In genomic region chr14:30569216-30569902, GRCh38 we compare ENCODE assay signal across 22 cellular contexts. TPM values are rescaled to one million over a fixed set of nuclear protein-coding genes. Genes with fewer than 3 reads are reported as not detected.
DNase-seq lines count a peak whose midpoint lies in the region; ATAC-seq and TF ChIP-seq lines count a peak whose summit lies in the region.
"Had no signal": no experiment of that assay in that cellular context is flagged by ENCODE, and none has a peak within 500 bp of the region (broad histone marks: within the 10 kb centered on the region; RNA-seq: fewer than 3 reads in every experiment).

No MANE protein-coding gene starts in this region.

- no peaks in the 10 kb centered on the region for H3K36me3 ChIP-seq in CD8-positive, alpha-beta T cell (ENCODE audit: insufficient read depth, low read length)
- H3K36me3 ChIP-seq in HEK293 (ENCODE audit: control insufficient read depth in 2 of 2, insufficient read depth in 1 of 2, low read length in 2 of 2) (no peaks in the 10 kb centered on the region; a peak in 1 of 3 replicates), SU-DHL-6 (ENCODE audit: low read length) (peaks cover 9% of the 10 kb centered on the region; the same call in 1 of the 2 replicates), iPS-20b (ENCODE audit: insufficient read depth, low read depth, low read length) (no peaks in the 10 kb centered on the region), esophagus squamous epithelium (no peaks in the 10 kb centered on the region)
- H3K36me3 ChIP-seq: thyroid gland had no signal

- peaks cover 32% of the 10 kb centered on the region for H3K4me1 ChIP-seq in CD8-positive, alpha-beta T cell (ENCODE audit: insufficient read depth, low read length)
- H3K4me1 ChIP-seq in HEK293 (ENCODE audit: control insufficient read depth, insufficient read depth, low read length) (peaks cover 13% of the 10 kb centered on the region), iPS-20b (ENCODE audit: insufficient read depth, low read length) (peaks cover 36% of the 10 kb centered on the region), esophagus squamous epithelium (peaks cover 0 to 11% (median 3%) of the 10 kb centered on the region in 3 donors)
- H3K4me1 ChIP-seq: thyroid gland had no signal

- CTCF ChIA-PET in CD8-positive, alpha-beta T cell (lab: Charles Lee), result no interaction called here
- CTCF ChIA-PET in HEK293 (lab: Yijun Ruan, JAX), result no interaction called here

- 0 out of 2 replicates have a peak, but pooled peaks cover 5% of the 10 kb centered on the region for H3F3A ChIP-seq in SU-DHL-6 (ENCODE audit: insufficient read depth)

- H3K9ac ChIP-seq in SU-DHL-6 (ENCODE audit: low read length) (no peak overlapping the region), iPS-20b (ENCODE audit: low read depth, low read length) (peak overlapping the region; percentile 19; the same call in 1 of the 2 replicates)

- no peaks in the 10 kb centered on the region for H3K9me2 ChIP-seq in SU-DHL-6 (replicated peaks; ENCODE audit: insufficient read depth, low read length)

- no peak overlapping the region for H3K4me3 ChIP-seq in CD8-positive, alpha-beta T cell (ENCODE audit: low read depth, low read length)
- H3K4me3 ChIP-seq in HEK293 (ENCODE audit: low read depth, low read length) (no peak overlapping the region), SU-DHL-6 (ENCODE audit: insufficient read depth, low read length, poor library complexity, severe bottlenecking) (no peak overlapping the region), iPS-20b (ENCODE audit: low read length) (no peak overlapping the region), esophagus squamous epithelium (no peak overlapping the region)
- H3K4me3 ChIP-seq: dorsolateral prefrontal cortex, thyroid gland had no signal

- H4K20me1 ChIP-seq in SU-DHL-6 (ENCODE audit: low read depth, low read length), result peaks cover 27% of the 10 kb centered on the region

- no peaks in the 10 kb centered on the region for H3K9me3 ChIP-seq in CD8-positive, alpha-beta T cell (ENCODE audit: low read length)
- H3K9me3 ChIP-seq in HEK293 (ENCODE audit: control insufficient read depth, insufficient read depth, low read depth, low read length) (no peaks in the 10 kb centered on the region), SU-DHL-6 (ENCODE audit: insufficient read depth, low read length) (no peaks in the 10 kb centered on the region), iPS-20b (ENCODE audit: insufficient read depth, low read depth, low read length) (no peaks in the 10 kb centered on the region), esophagus squamous epithelium (no peaks in the 10 kb centered on the region)
- H3K9me3 ChIP-seq: thyroid gland had no signal

- H3K27me3 ChIP-seq in CD8-positive, alpha-beta T cell (ENCODE audit: insufficient read depth, low read length), result no peaks in the 10 kb centered on the region
- H3K27me3 ChIP-seq in SU-DHL-6 (ENCODE audit: low read length) (no peaks in the 10 kb centered on the region), iPS-20b (ENCODE audit: insufficient read depth, low read length) (no peaks in the 10 kb centered on the region), esophagus squamous epithelium (no peaks in the 10 kb centered on the region)
- H3K27me3 ChIP-seq: dorsolateral prefrontal cortex, thyroid gland had no signal

- POLR2A ChIA-PET in CD8-positive, alpha-beta T cell (lab: Charles Lee), result no interaction called here
- POLR2A ChIA-PET in HEK293 (lab: Yijun Ruan, JAX), result no interaction called here

- DNase-seq in CD8-positive, alpha-beta T cell, result no peak
- no peak for DNase-seq in esophagus squamous epithelium (lab: John Stamatoyannopoulos, UW)
- DNase-seq in NCI-H2029 treated with DMSO at 0.1 percent for 48 hours (lab: John Stamatoyannopoulos, UW), result no peak
- no peak for DNase-seq in stimulated activated CD8-positive, alpha-beta memory T cell treated with anti-CD3 and anti-CD28 coated beads, Interleukin-4, amount 100 ng/mL, for 48 hours
- DNase-seq: activated CD4-positive, alpha-beta T cell treated with anti-CD3 and anti-CD28 coated beads for 48 hours; activated CD8-positive, alpha-beta memory T cell treated with anti-CD3 and anti-CD28 coated beads, Interleukin-2, amount 50 U/mL, for 4 hours; caudate nucleus; CD4-positive, CD25-positive, alpha-beta regulatory T cell; DMS79 treated with DMSO at 0.1 percent for 48 hours; dorsolateral prefrontal cortex; NCI-H1417 treated with DMSO at 0.1 percent for 48 hours; NCI-H2171 treated with DMSO at 0.1 percent for 48 hours; retina; stimulated activated CD4-positive, alpha-beta T cell treated with anti-CD3 and anti-CD28 coated beads, Interleukin-15, amount 100 ng/mL, for 24 hours; SW 1271; thyroid gland had no signal

- H3K4me1 Mint-ChIP-seq in CD8-positive, alpha-beta T cell (ENCODE audit: low read depth), result peaks cover 83% of the 10 kb centered on the region

- peaks cover 100% of the 10 kb centered on the region for H3K79me2 ChIP-seq in SU-DHL-6 (ENCODE audit: insufficient read depth, low read length)

- peak overlapping the region; percentile 6 for H3K4me2 ChIP-seq in SU-DHL-6 (ENCODE audit: low read depth, low read length, poor library complexity, severe bottlenecking)

- ATAC-seq in CD8-positive, alpha-beta T cell, result no peak
- no peak for ATAC-seq in GM21367 (IDR thresholded peaks at IDR 0.05; ENCODE audit: unreplicated experiment)
- ATAC-seq: stimulated activated memory B cell treated with anti-CD40 and anti-IgM and Interleukin-4, amounts not matched to agents 10 μg/mL and 1 μg/mL and 100 μg/mL, for 72 hours had no signal

- H3K9me3 Mint-ChIP-seq in CD8-positive, alpha-beta T cell, result no peaks in the 10 kb centered on the region
- H3K9me3 Mint-ChIP-seq: CD4-positive, CD25-positive, alpha-beta regulatory T cell; stimulated activated memory B cell treated with anti-CD40 and anti-IgM and Interleukin-4, amounts not matched to agents 10 μg/mL and 1 μg/mL and 100 μg/mL, for 72 hours had no signal

- TF ChIP-seq POLR2A in esophagus squamous epithelium (IDR thresholded peaks at IDR 0.05), result no peak

- H3K36me3 Mint-ChIP-seq in CD8-positive, alpha-beta T cell, result peaks cover 11% of the 10 kb centered on the region

- no peak overlapping the region for H3K4me3 Mint-ChIP-seq in CD8-positive, alpha-beta T cell
- H3K4me3 Mint-ChIP-seq: neural crest cell; stimulated activated memory B cell treated with anti-CD40 and anti-IgM and Interleukin-4, amounts not matched to agents 10 μg/mL and 1 μg/mL and 100 μg/mL, for 72 hours had no signal

- intact Hi-C loops in CD8-positive, alpha-beta T cell (cut with DNase I, micrococcal nuclease), result no loop called here
- intact Hi-C loops in esophagus squamous epithelium (cut with DNase I), result no loop called here

- no peak for TF ChIP-seq CTCF in CD8-positive, alpha-beta T cell (IDR thresholded peaks at IDR 0.05)
- TF ChIP-seq CTCF in HEK293 (tag by site-specific recombination; IDR thresholded peaks at IDR 0.05) (no peak), SU-DHL-6 (IDR thresholded peaks at IDR 0.05; ENCODE audit: insufficient read depth, low read length, poor library complexity, severe bottlenecking) (no peak), esophagus squamous epithelium (IDR thresholded peaks at IDR 0.05) (no peak)

- H3K27me3 Mint-ChIP-seq in CD8-positive, alpha-beta T cell (ENCODE audit: low read depth), result no peaks in the 10 kb centered on the region
- H3K27me3 Mint-ChIP-seq: CD4-positive, CD25-positive, alpha-beta regulatory T cell; stimulated activated memory B cell treated with anti-CD40 and anti-IgM and Interleukin-4, amounts not matched to agents 10 μg/mL and 1 μg/mL and 100 μg/mL, for 72 hours had no signal

- H2AFZ ChIP-seq in SU-DHL-6 (ENCODE audit: low read depth, low read length, severe bottlenecking), result no peak overlapping the region

- WGBS in esophagus squamous epithelium, 2 donors, result 61 to 77% methylated on average over 2 of the region's 2 CpGs

- H3K27ac Mint-ChIP-seq in CD8-positive, alpha-beta T cell, result peak overlapping the region; percentile 33
- H3K27ac Mint-ChIP-seq: stimulated activated memory B cell treated with anti-CD40 and anti-IgM and Interleukin-4, amounts not matched to agents 10 μg/mL and 1 μg/mL and 100 μg/mL, for 72 hours had no signal

- H3K27ac ChIP-seq in CD8-positive, alpha-beta T cell (ENCODE audit: low read depth, low read length), result no peak overlapping the region
- H3K27ac ChIP-seq in HEK293 (ENCODE audit: extremely low read depth, low read depth, low read length) (no peak overlapping the region), SU-DHL-6 (ENCODE audit: low read depth, low read length) (no peak overlapping the region), iPS-20b (ENCODE audit: low read length) (no peak overlapping the region), esophagus squamous epithelium (no peak overlapping the region)
- H3K27ac ChIP-seq: dorsolateral prefrontal cortex, thyroid gland had no signal

TF ChIP-seq in HEK293, 187 proteins besides CTCF, POLR2A, EP300 and RAD21:
- TF ChIP-seq YY1 (tag by site-specific recombination; IDR thresholded peaks at IDR 0.05) (no peak), ZNF266 (tag by site-specific recombination; IDR thresholded peaks at IDR 0.05; ENCODE audit: low read depth) (no peak), ZNF155 (tag by site-specific recombination; IDR thresholded peaks at IDR 0.05) (no peak), ZNF561 (tag by site-specific recombination; IDR thresholded peaks at IDR 0.05; ENCODE audit: borderline replicate concordance) (no peak), ZNF335 (tag by site-specific recombination; conservative IDR thresholded peaks at IDR 0.05) (peak; percentile 47)

RNA-seq across cellular contexts. Expression of gene G2E3, which starts 10.4 kb away (rescaled TPM):
- 10 to 100 TPM; 25.2 to 34.7 TPM for total RNA-seq in CD8-positive, alpha-beta T cell
- 10 to 100 TPM in 3 of 4 donors, 1 to 10 TPM in 1; 4.1 to 15.6 (median 11.7) TPM for total RNA-seq in esophagus squamous epithelium

RNA-seq across cellular contexts. Expression of gene SCFD1, which starts 52.8 kb away (rescaled TPM):
- 10 to 100 TPM; 66.5 to 71.5 TPM for total RNA-seq in CD8-positive, alpha-beta T cell
- 10 to 100 TPM; 50.4 to 82.1 (median 52.6) TPM for total RNA-seq in esophagus squamous epithelium
